ENCODE assay signal across 15 cellular contexts in genomic region chr5:138936225-138936967, GRCh38.
DNase-seq lines count a peak whose midpoint lies in the region; ATAC-seq and TF ChIP-seq lines count a peak whose summit lies in the region.
"Had no signal": no experiment of that assay in that cellular context is flagged by ENCODE, and none has a peak within 500 bp of the region (broad histone marks: within the 10 kb centered on the region; RNA-seq: fewer than 3 reads in every experiment).

No MANE protein-coding gene starts in this region.

- H3K36me3 Mint-ChIP-seq in nephron progenitor cell (ENCODE audit: low read depth), result peaks cover 81% of the 10 kb centered on the region

- no peak for DNase-seq in Right ventricle myocardium inferior (ENCODE audit: missing footprints)
- no peak for DNase-seq in cardiac septum (ENCODE audit: low spot score)
- no peak for DNase-seq in heart right ventricle
- DNase-seq in nephron progenitor cell, result no peak
- no peak for DNase-seq in kidney tubule cell (ENCODE audit: low spot score)
- no peak for DNase-seq in stimulated activated CD4-positive, alpha-beta T cell treated with anti-CD3 and anti-CD28 coated beads, Interleukin-1b, Interleukin-23, amount 100 ng/mL, for 48 hours
- DNase-seq in colonic mucosa, result no peak
- DNase-seq: activated CD8-positive, alpha-beta T cell treated with anti-CD3 and anti-CD28 coated beads, Interleukin-2, amount 10 ng/mL, durations not matched to agents 7 days and 5 days; activated effector memory CD4-positive, alpha-beta T cell treated with anti-CD3 and anti-CD28 coated beads, Interleukin-2, amount 50 U/mL, for 16 hours; CD4-positive, alpha-beta memory T cell; EL; Kasumi-1; midbrain; NCI-H146 had no signal

- H3K4me1 ChIP-seq in heart right ventricle (peaks cover 0 to 23% (median 17%) of the 10 kb centered on the region in 9 donors), colonic mucosa (no peaks in the 10 kb centered on the region)

- TF ChIP-seq CTCF in heart right ventricle (IDR thresholded peaks at IDR 0.05) (no peak), nephron progenitor cell (IDR thresholded peaks at IDR 0.05) (no peak), colonic mucosa (IDR thresholded peaks at IDR 0.05) (no peak)

- H3K27ac ChIP-seq in heart right ventricle, result peak overlapping the region in 9 of 10 donors; percentile 7 to 71 (median 42)
- no peak overlapping the region for H3K27ac ChIP-seq in colonic mucosa

- H3K9me3 ChIP-seq in heart right ventricle (no peaks in the 10 kb centered on the region), colonic mucosa (no peaks in the 10 kb centered on the region)

- intact Hi-C loops in Right ventricle myocardium inferior (cut with DNase I) (no loop called here), cardiac septum (cut with DNase I) (no loop called here), heart right ventricle (cut with DNase I) (no loop called here), colonic mucosa (cut with DNase I) (no loop called here)

- H3K9me3 Mint-ChIP-seq in nephron progenitor cell, result peaks cover 6% of the 10 kb centered on the region

- H3K27me3 Mint-ChIP-seq in nephron progenitor cell (ENCODE audit: low read depth, poor library complexity), result peaks cover 7% of the 10 kb centered on the region
- H3K27me3 Mint-ChIP-seq: CD4-positive, alpha-beta memory T cell had no signal

- H3K4me3 ChIP-seq in heart right ventricle, result no peak overlapping the region
- H3K4me3 ChIP-seq in colonic mucosa, result no peak overlapping the region

- H3K27me3 ChIP-seq in heart right ventricle (no peaks in the 10 kb centered on the region), colonic mucosa (no peaks in the 10 kb centered on the region)

- WGBS in heart right ventricle, 2 donors, result 72 to 77% methylated on average over 22 of the region's 22 CpGs

- H3K9ac ChIP-seq in colonic mucosa (ENCODE audit: low read depth in 2 of 2, low read length in 2 of 2), result no peak overlapping the region

- H3K36me3 ChIP-seq in heart right ventricle (peaks cover 0 to 52% (median 27%) of the 10 kb centered on the region in 9 donors), colonic mucosa (peaks cover 9% of the 10 kb centered on the region)

- peak overlapping the region; percentile 90 for H3K27ac Mint-ChIP-seq in nephron progenitor cell
- H3K27ac Mint-ChIP-seq: activated CD8-positive, alpha-beta T cell treated with anti-CD3 and anti-CD28 coated beads, Interleukin-2, amount 10 ng/mL, durations not matched to agents 7 days and 5 days had no signal

- H3K4me1 Mint-ChIP-seq in nephron progenitor cell, result peaks cover 48% of the 10 kb centered on the region

- peak; percentile 34 for ATAC-seq in Right ventricle myocardium inferior
- peak in 7 of 8 donors; percentile 33 to 81 (median 57) for ATAC-seq in heart right ventricle
- ATAC-seq in HG03460 (IDR thresholded peaks at IDR 0.05; ENCODE audit: unreplicated experiment), result no peak
- ATAC-seq: activated CD8-positive, alpha-beta T cell treated with anti-CD3 and anti-CD28 coated beads, Interleukin-2, amount 10 ng/mL, durations not matched to agents 7 days and 5 days had no signal

- H3K4me3 Mint-ChIP-seq in nephron progenitor cell, result no peak overlapping the region
- H3K4me3 Mint-ChIP-seq: activated CD8-positive, alpha-beta T cell treated with anti-CD3 and anti-CD28 coated beads, Interleukin-2, amount 10 ng/mL, durations not matched to agents 7 days and 5 days; CD4-positive, alpha-beta memory T cell had no signal
